In the genomic region with DNA sequence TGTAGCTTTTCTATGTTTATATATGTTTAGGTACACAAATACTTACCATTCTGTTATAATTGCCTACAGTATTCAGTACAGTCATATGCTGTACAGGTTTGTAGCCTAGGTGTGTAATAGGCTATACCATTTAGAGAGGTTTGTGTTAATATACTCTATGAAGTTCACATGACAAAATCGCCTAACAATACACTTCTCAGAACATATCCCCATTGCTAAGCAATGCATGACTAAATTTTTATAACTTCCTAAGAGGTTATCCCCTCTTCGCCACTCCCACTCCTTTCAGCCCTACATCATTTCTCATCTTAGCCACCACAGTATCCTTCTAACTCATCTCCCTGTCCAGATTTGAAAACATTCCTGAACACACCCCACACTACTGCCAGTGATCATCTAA, we compare ENCODE assay signal across 25 cellular contexts.
"Had no signal": no experiment of that assay in that cellular context is flagged by ENCODE, and none has a peak within 500 bp of the region (broad histone marks: within the 10 kb centered on the region; RNA-seq: fewer than 3 reads in every experiment).

No MANE protein-coding gene starts in this region.

- H3K4me3 Mint-ChIP-seq: activated naive CD8-positive, alpha-beta T cell treated with anti-CD3 and anti-CD28 coated beads for 36 hours; activated naive CD8-positive, alpha-beta T cell treated with anti-CD3 and anti-CD28 coated beads, Interleukin-2, amount 50 U/mL, for 24 hours; activated T-cell treated with anti-CD3 and anti-CD28 coated beads, Interleukin-2, amount 50 U/mL, for 24 hours; brain; dendritic cell treated with granulocyte-macrophage colony-stimulating factor and Interleukin-4, amounts not matched to agents 40 ng/mL and 50 ng/mL, for 4 days; endodermal cell had no signal

- H3K9me3 Mint-ChIP-seq: activated naive CD8-positive, alpha-beta T cell treated with anti-CD3 and anti-CD28 coated beads for 36 hours; activated naive CD8-positive, alpha-beta T cell treated with anti-CD3 and anti-CD28 coated beads, Interleukin-2, amount 50 U/mL, for 24 hours; activated T-cell treated with anti-CD3 and anti-CD28 coated beads, Interleukin-2, amount 50 U/mL, for 24 hours; dendritic cell treated with granulocyte-macrophage colony-stimulating factor and Interleukin-4, amounts not matched to agents 40 ng/mL and 50 ng/mL, for 4 days; endodermal cell had no signal

- H3K27me3 Mint-ChIP-seq: activated naive CD8-positive, alpha-beta T cell treated with anti-CD3 and anti-CD28 coated beads for 36 hours; activated naive CD8-positive, alpha-beta T cell treated with anti-CD3 and anti-CD28 coated beads, Interleukin-2, amount 50 U/mL, for 24 hours; brain; dendritic cell treated with granulocyte-macrophage colony-stimulating factor and Interleukin-4, amounts not matched to agents 40 ng/mL and 50 ng/mL, for 4 days had no signal

- ATAC-seq: activated naive CD8-positive, alpha-beta T cell treated with anti-CD3 and anti-CD28 coated beads, Interleukin-2, amount 50 U/mL, for 24 hours; esophagus mucosa had no signal

- DNase-seq: activated CD4-positive, alpha-beta T cell treated with anti-CD3 and anti-CD28 coated beads for 4 hours; activated CD4-positive, alpha-beta T cell treated with anti-CD3 and anti-CD28 coated beads, Interleukin-2, amount 50 U/mL, for 1 hour; activated CD4-positive, alpha-beta T cell treated with anti-CD3 and anti-CD28 coated beads, Interleukin-2, amount 50 U/mL, for 48 hours; activated CD4-positive, CD25-positive, alpha-beta regulatory T cell; activated CD4-positive, CD25-positive, alpha-beta regulatory T cell treated with anti-CD3 and anti-CD28 coated beads, Interleukin-2, amount 50 U/mL, for 72 hours; activated CD8-positive, alpha-beta memory T cell treated with anti-CD3 and anti-CD28 coated beads, Interleukin-2, amount 50 U/mL, for 48 hours; activated effector memory CD4-positive, alpha-beta T cell treated with anti-CD3 and anti-CD28 coated beads, Interleukin-2, amount 50 U/mL, for 16 hours; activated naive CD4-positive, alpha-beta T cell; activated naive CD4-positive, alpha-beta T cell treated with anti-CD3 and anti-CD28 coated beads, Interleukin-2, amount 50 U/mL, for 16 hours; activated naive CD8-positive, alpha-beta T cell treated with anti-CD3 and anti-CD28 coated beads for 36 hours; activated naive CD8-positive, alpha-beta T cell treated with anti-CD3 and anti-CD28 coated beads, Interleukin-2, amount 50 U/mL, for 24 hours; activated T-cell treated with anti-CD3 and anti-CD28 coated beads for 4 hours; activated T-cell treated with anti-CD3 and anti-CD28 coated beads, Interleukin-2, amount 50 U/mL, for 24 hours; adrenal gland; central memory CD4-positive, alpha-beta T cell; dorsolateral prefrontal cortex; effector memory CD4-positive, alpha-beta T cell; endodermal cell; foreskin fibroblast; head of caudate nucleus; hippocampal formation; T-helper 2 cell had no signal

- H3K27ac Mint-ChIP-seq: activated naive CD8-positive, alpha-beta T cell treated with anti-CD3 and anti-CD28 coated beads for 36 hours; activated naive CD8-positive, alpha-beta T cell treated with anti-CD3 and anti-CD28 coated beads, Interleukin-2, amount 50 U/mL, for 24 hours; activated T-cell treated with anti-CD3 and anti-CD28 coated beads, Interleukin-2, amount 50 U/mL, for 24 hours; dendritic cell treated with granulocyte-macrophage colony-stimulating factor and Interleukin-4, amounts not matched to agents 40 ng/mL and 50 ng/mL, for 4 days; endodermal cell had no signal
